In genomic region chr17:47791025-47791424, GRCh38 we compare ENCODE assay signal across 26 cellular contexts. TPM values are rescaled to one million over a fixed set of nuclear protein-coding genes. Genes with fewer than 3 reads are reported as not detected.
A peak's percentile ranks its signal among the peaks of the same experiment; 100 is the strongest.
DNase-seq lines count a peak whose midpoint lies in the region; TF ChIP-seq lines count a peak whose summit lies in the region.
"Had no signal": no experiment of that assay in that cellular context is flagged by ENCODE, and none has a peak within 500 bp of the region (broad histone marks: within the 10 kb centered on the region; RNA-seq: fewer than 3 reads in every experiment).

No MANE protein-coding gene starts in this region.

- DNase-seq in activated naive CD8-positive, alpha-beta T cell treated with anti-CD3 and anti-CD28 coated beads for 36 hours, result no peak
- no peak for DNase-seq in activated T-helper 1 cell treated with anti-CD3 and anti-CD28 coated beads, Interleukin-12 subunit alpha, Interleukin-12 subunit beta, Interleukin-2, Interleukin-4 antibody, amounts not matched to agents 30 ng/mL and 10 ng/mL and 1 ng/mL, durations not matched to agents 14 hours and 24 hours and 36 hours (ENCODE audit: low spot score)
- DNase-seq in mesothelial cell of epicardium (ENCODE audit: low spot score in 2 of 2, unreplicated experiment in 2 of 2) (peak in 1 of 2 experiments; percentile 30), Kasumi-1 (lab: John Stamatoyannopoulos, UW) (no peak), NCI-H1105 treated with DMSO at 0.1 percent for 48 hours (lab: John Stamatoyannopoulos, UW) (no peak), NCI-H69 (lab: John Stamatoyannopoulos, UW) (no peak)
- DNase-seq: activated B cell treated with CpG ODN at 0.5 μM for 24 hours; activated T-cell treated with anti-CD3 and anti-CD28 coated beads, Interleukin-2, amount 50 U/mL, for 72 hours; C1 segment of cervical spinal cord; central memory CD4-positive, alpha-beta T cell; DMS 273 treated with DMSO at 0.1 percent for 48 hours; dorsolateral prefrontal cortex; HFFc6; kidney glomerular epithelial cell; NCI-H2081; ovary; SK-N-SH; stimulated activated CD4-positive, alpha-beta T cell treated with anti-CD3 and anti-CD28 coated beads, Interleukin-2, amount 100 ng/mL, for 24 hours; uterus had no signal

- TF ChIP-seq CTCF in mesothelial cell of epicardium (IDR thresholded peaks at IDR 0.05; ENCODE audit: unreplicated experiment), result no peak

- intact Hi-C loops in activated T-helper 1 cell treated with anti-CD3 and anti-CD28 coated beads, Interleukin-12 subunit alpha, Interleukin-12 subunit beta, Interleukin-2, Interleukin-4 antibody, amounts not matched to agents 30 ng/mL and 10 ng/mL and 1 ng/mL, durations not matched to agents 14 hours and 24 hours and 36 hours (cut with micrococcal nuclease), result loop anchor here (5.0 kb wide), 1 partner anchor 49 kb away; no protein-coding TSS in a partner anchor

- H3K27me3 Mint-ChIP-seq in activated naive CD8-positive, alpha-beta T cell, result peaks cover 39% of the 10 kb centered on the region
- H3K27me3 Mint-ChIP-seq in activated naive CD8-positive, alpha-beta T cell treated with anti-CD3 and anti-CD28 coated beads for 36 hours, result peaks cover 86% of the 10 kb centered on the region
- H3K27me3 Mint-ChIP-seq in activated T-helper 1 cell treated with anti-CD3 and anti-CD28 coated beads, Interleukin-12 subunit alpha, Interleukin-12 subunit beta, Interleukin-2, Interleukin-4 antibody, amounts not matched to agents 30 ng/mL and 10 ng/mL and 1 ng/mL, durations not matched to agents 14 hours and 24 hours and 36 hours (ENCODE audit: insufficient read depth), result peaks cover 63% of the 10 kb centered on the region
- H3K27me3 Mint-ChIP-seq in mesothelial cell of epicardium (ENCODE audit: low read depth), result peaks cover 90% of the 10 kb centered on the region

- peak overlapping the region; percentile 75 for H3K4me3 Mint-ChIP-seq in activated naive CD8-positive, alpha-beta T cell
- H3K4me3 Mint-ChIP-seq in activated naive CD8-positive, alpha-beta T cell treated with anti-CD3 and anti-CD28 coated beads for 36 hours, result no peak overlapping the region
- peak overlapping the region; percentile 32 for H3K4me3 Mint-ChIP-seq in activated T-helper 1 cell treated with anti-CD3 and anti-CD28 coated beads, Interleukin-12 subunit alpha, Interleukin-12 subunit beta, Interleukin-2, Interleukin-4 antibody, amounts not matched to agents 30 ng/mL and 10 ng/mL and 1 ng/mL, durations not matched to agents 14 hours and 24 hours and 36 hours
- H3K4me3 Mint-ChIP-seq in mesothelial cell of epicardium, result peak overlapping the region; percentile 20
- H3K4me3 Mint-ChIP-seq: HFFc6 had no signal

- H3K4me1 Mint-ChIP-seq in activated naive CD8-positive, alpha-beta T cell (ENCODE audit: low read depth), result peaks cover 12% of the 10 kb centered on the region
- H3K4me1 Mint-ChIP-seq in activated naive CD8-positive, alpha-beta T cell treated with anti-CD3 and anti-CD28 coated beads for 36 hours, result peaks cover 8% of the 10 kb centered on the region
- H3K4me1 Mint-ChIP-seq in activated T-helper 1 cell treated with anti-CD3 and anti-CD28 coated beads, Interleukin-12 subunit alpha, Interleukin-12 subunit beta, Interleukin-2, Interleukin-4 antibody, amounts not matched to agents 30 ng/mL and 10 ng/mL and 1 ng/mL, durations not matched to agents 14 hours and 24 hours and 36 hours (ENCODE audit: low read depth), result no peaks in the 10 kb centered on the region
- peaks cover 3% of the 10 kb centered on the region for H3K4me1 Mint-ChIP-seq in mesothelial cell of epicardium

- H3K9me3 Mint-ChIP-seq in activated naive CD8-positive, alpha-beta T cell (ENCODE audit: low read depth), result no peaks in the 10 kb centered on the region
- no peaks in the 10 kb centered on the region for H3K9me3 Mint-ChIP-seq in activated naive CD8-positive, alpha-beta T cell treated with anti-CD3 and anti-CD28 coated beads for 36 hours
- no peaks in the 10 kb centered on the region for H3K9me3 Mint-ChIP-seq in activated T-helper 1 cell treated with anti-CD3 and anti-CD28 coated beads, Interleukin-12 subunit alpha, Interleukin-12 subunit beta, Interleukin-2, Interleukin-4 antibody, amounts not matched to agents 30 ng/mL and 10 ng/mL and 1 ng/mL, durations not matched to agents 14 hours and 24 hours and 36 hours
- no peaks in the 10 kb centered on the region for H3K9me3 Mint-ChIP-seq in mesothelial cell of epicardium
- H3K9me3 Mint-ChIP-seq: activated B cell treated with CpG ODN at 0.5 μM for 24 hours; activated naive CD4-positive, alpha-beta T cell treated with anti-CD3 and anti-CD28 coated beads, Interleukin-2, amount 50 U/mL, for 72 hours; activated T-cell treated with anti-CD3 and anti-CD28 coated beads, Interleukin-2, amount 50 U/mL, for 72 hours; HFFc6 had no signal

- no peak overlapping the region for H3K27ac Mint-ChIP-seq in activated naive CD8-positive, alpha-beta T cell
- H3K27ac Mint-ChIP-seq in activated naive CD8-positive, alpha-beta T cell treated with anti-CD3 and anti-CD28 coated beads for 36 hours, result no peak overlapping the region
- H3K27ac Mint-ChIP-seq in activated T-helper 1 cell treated with anti-CD3 and anti-CD28 coated beads, Interleukin-12 subunit alpha, Interleukin-12 subunit beta, Interleukin-2, Interleukin-4 antibody, amounts not matched to agents 30 ng/mL and 10 ng/mL and 1 ng/mL, durations not matched to agents 14 hours and 24 hours and 36 hours, result no peak overlapping the region
- no peak overlapping the region for H3K27ac Mint-ChIP-seq in mesothelial cell of epicardium
- H3K27ac Mint-ChIP-seq: activated B cell treated with CpG ODN at 0.5 μM for 24 hours; activated naive CD4-positive, alpha-beta T cell treated with anti-CD3 and anti-CD28 coated beads, Interleukin-2, amount 50 U/mL, for 72 hours; HFFc6 had no signal

- no peaks in the 10 kb centered on the region for H3K36me3 Mint-ChIP-seq in activated naive CD8-positive, alpha-beta T cell
- no peaks in the 10 kb centered on the region for H3K36me3 Mint-ChIP-seq in activated naive CD8-positive, alpha-beta T cell treated with anti-CD3 and anti-CD28 coated beads for 36 hours
- H3K36me3 Mint-ChIP-seq in activated T-helper 1 cell treated with anti-CD3 and anti-CD28 coated beads, Interleukin-12 subunit alpha, Interleukin-12 subunit beta, Interleukin-2, Interleukin-4 antibody, amounts not matched to agents 30 ng/mL and 10 ng/mL and 1 ng/mL, durations not matched to agents 14 hours and 24 hours and 36 hours (ENCODE audit: low read depth), result no peaks in the 10 kb centered on the region
- no peaks in the 10 kb centered on the region for H3K36me3 Mint-ChIP-seq in mesothelial cell of epicardium
- H3K36me3 Mint-ChIP-seq: activated naive CD4-positive, alpha-beta T cell treated with anti-CD3 and anti-CD28 coated beads, Interleukin-2, amount 50 U/mL, for 72 hours had no signal

RNA-seq across cellular contexts. Expression of gene OSBPL7, which starts 30.6 kb away (rescaled TPM):
- total RNA-seq in activated naive CD8-positive, alpha-beta T cell treated with anti-CD3 and anti-CD28 coated beads for 36 hours, result 10 to 100 TPM; 12.1 to 12.5 TPM
- 18.6 and 21.6 TPM in 2 replicates for total RNA-seq in activated T-helper 1 cell treated with anti-CD3 and anti-CD28 coated beads, Interleukin-12 subunit alpha, Interleukin-12 subunit beta, Interleukin-2, Interleukin-4 antibody, amounts not matched to agents 30 ng/mL and 10 ng/mL and 1 ng/mL, durations not matched to agents 14 hours and 24 hours and 36 hours
- total RNA-seq in mesothelial cell of epicardium, result 21.7 to 25.1 TPM (median 22.0 TPM) in 3 replicates

RNA-seq across cellular contexts. Expression of gene MRPL10, which starts 40.3 kb away (rescaled TPM):
- total RNA-seq in activated naive CD8-positive, alpha-beta T cell treated with anti-CD3 and anti-CD28 coated beads for 36 hours, result 10 to 100 TPM; 70.0 to 75.2 TPM
- total RNA-seq in activated T-helper 1 cell treated with anti-CD3 and anti-CD28 coated beads, Interleukin-12 subunit alpha, Interleukin-12 subunit beta, Interleukin-2, Interleukin-4 antibody, amounts not matched to agents 30 ng/mL and 10 ng/mL and 1 ng/mL, durations not matched to agents 14 hours and 24 hours and 36 hours, result 53.6 and 56.9 TPM in 2 replicates
- total RNA-seq in mesothelial cell of epicardium, result 41.0 to 46.5 TPM (median 45.6 TPM) in 3 replicates

RNA-seq across cellular contexts. Expression of gene LRRC46, which starts 40.4 kb away (rescaled TPM):
- under 1 TPM; 0.46 to 0.68 TPM for total RNA-seq in activated naive CD8-positive, alpha-beta T cell treated with anti-CD3 and anti-CD28 coated beads for 36 hours
- total RNA-seq in activated T-helper 1 cell treated with anti-CD3 and anti-CD28 coated beads, Interleukin-12 subunit alpha, Interleukin-12 subunit beta, Interleukin-2, Interleukin-4 antibody, amounts not matched to agents 30 ng/mL and 10 ng/mL and 1 ng/mL, durations not matched to agents 14 hours and 24 hours and 36 hours, result 0.39 and 0.70 TPM in 2 replicates
- total RNA-seq in mesothelial cell of epicardium, result 0.16 TPM in 1 of 3 replicates, not detected in the others
- total RNA-seq: ascending aorta, lung microvascular endothelial cell, smooth muscle cell had no signal

RNA-seq across cellular contexts. Expression of gene SCRN2, which starts 50.0 kb away (rescaled TPM):
- 10 to 100 TPM; 15.3 to 17.1 TPM for total RNA-seq in activated naive CD8-positive, alpha-beta T cell treated with anti-CD3 and anti-CD28 coated beads for 36 hours
- 24.5 and 26.3 TPM in 2 replicates for total RNA-seq in activated T-helper 1 cell treated with anti-CD3 and anti-CD28 coated beads, Interleukin-12 subunit alpha, Interleukin-12 subunit beta, Interleukin-2, Interleukin-4 antibody, amounts not matched to agents 30 ng/mL and 10 ng/mL and 1 ng/mL, durations not matched to agents 14 hours and 24 hours and 36 hours
- 49.7 to 50.7 TPM (median 50.7 TPM) in 3 replicates for total RNA-seq in mesothelial cell of epicardium

RNA-seq across cellular contexts. Expression of gene TBX21, which starts 58.0 kb away (rescaled TPM):
- 10 to 100 TPM; 61.7 to 61.9 TPM for total RNA-seq in activated naive CD8-positive, alpha-beta T cell treated with anti-CD3 and anti-CD28 coated beads for 36 hours
- 89.8 and 90.8 TPM in 2 replicates for total RNA-seq in activated T-helper 1 cell treated with anti-CD3 and anti-CD28 coated beads, Interleukin-12 subunit alpha, Interleukin-12 subunit beta, Interleukin-2, Interleukin-4 antibody, amounts not matched to agents 30 ng/mL and 10 ng/mL and 1 ng/mL, durations not matched to agents 14 hours and 24 hours and 36 hours
- total RNA-seq in mesothelial cell of epicardium, result not detected in 3 replicates
- total RNA-seq: ascending aorta, HFFc6, lung microvascular endothelial cell, MCF 10A, myocyte, smooth muscle cell had no signal
